ENCODE assay signal across 21 cellular contexts in the genomic region with DNA sequence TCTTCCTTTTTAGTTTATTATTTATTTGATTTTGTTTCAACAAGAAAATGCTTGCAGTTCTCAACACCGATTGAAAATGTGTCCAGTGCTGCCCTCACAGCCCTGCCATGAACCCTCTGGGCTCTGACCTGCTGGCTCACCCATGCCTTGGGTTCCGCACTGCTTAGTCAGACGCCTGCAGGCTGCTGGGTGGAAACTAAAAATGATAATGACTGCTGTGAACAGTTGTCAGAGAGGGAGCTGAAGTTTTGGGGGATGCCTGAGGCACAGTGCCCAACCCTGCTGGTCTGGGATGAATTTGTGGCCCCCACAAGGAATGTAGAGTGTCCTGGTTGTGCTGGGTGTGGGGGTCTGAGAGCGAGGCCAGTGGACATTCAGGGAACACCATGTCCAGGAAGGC. TPM values are rescaled to one million over a fixed set of nuclear protein-coding genes. Genes with fewer than 3 reads are reported as not detected.
DNase-seq lines count a peak whose midpoint lies in the region; ATAC-seq, FAIRE-seq and TF ChIP-seq lines count a peak whose summit lies in the region.
"Had no signal": no experiment of that assay in that cellular context is flagged by ENCODE, and none has a peak within 500 bp of the region (broad histone marks: within the 10 kb centered on the region; RNA-seq: fewer than 3 reads in every experiment).

No MANE protein-coding gene starts in this region.

- CTCF ChIA-PET in Caco-2 (lab: Charles Lee): interaction anchor here (0.7 kb wide), 1 partner anchor 100 kb away, joined by 3 read pairs; no protein-coding TSS in a partner anchor
- CTCF ChIA-PET in CD8-positive, alpha-beta memory T cell (lab: Charles Lee): no interaction called here

- H3K4me1 Mint-ChIP-seq in Caco-2 (ENCODE audit: low read depth, unreplicated experiment) (peaks cover 7% of the 10 kb centered on the region), mesothelial cell of epicardium (peaks cover 10% of the 10 kb centered on the region)
- H3K4me1 Mint-ChIP-seq in CD8-positive, alpha-beta memory T cell: no peaks in the 10 kb centered on the region
- H3K4me1 Mint-ChIP-seq: activated CD4-positive, alpha-beta memory T cell treated with anti-CD3 and anti-CD28 coated beads, Interleukin-2, amount 10 ng/mL, durations not matched to agents 7 days and 5 days had no signal

- POLR2A ChIA-PET in Caco-2 (lab: Charles Lee): interaction anchor here (0.5 kb wide), 1 partner anchor 18 kb away, joined by 3 read pairs; no protein-coding TSS in a partner anchor
- POLR2A ChIA-PET in CD8-positive, alpha-beta memory T cell (lab: Charles Lee): no interaction called here

- FAIRE-seq in HTR-8/SVneo (lab: Jason Lieb, UNC): no peak
- FAIRE-seq: K562 had no signal

- TF ChIP-seq CTCF in Caco-2 (IDR thresholded peaks at IDR 0.05; ENCODE audit: insufficient read depth in 1 of 2, low read depth in 1 of 2, low read length in 1 of 2, severe bottlenecking in 1 of 2, unreplicated experiment in 1 of 2): no peak
- TF ChIP-seq CTCF in choroid plexus epithelial cell (conservative IDR thresholded peaks at IDR 0.05; ENCODE audit: low read depth, low read length): no peak
- TF ChIP-seq CTCF in mesothelial cell of epicardium (IDR thresholded peaks at IDR 0.05; ENCODE audit: unreplicated experiment): no peak
- TF ChIP-seq CTCF in breast epithelium (IDR thresholded peaks at IDR 0.05): no peak

- H3K4me1 ChIP-seq in Caco-2: peaks cover 6% of the 10 kb centered on the region
- peaks cover 0 to 4% of the 10 kb centered on the region in 2 donors for H3K4me1 ChIP-seq in breast epithelium
- no peaks in the 10 kb centered on the region for H3K4me1 ChIP-seq in CD8-positive, alpha-beta memory T cell (ENCODE audit: insufficient read depth, low read length)
- H3K4me1 ChIP-seq: body of pancreas had no signal

- H3K36me3 Mint-ChIP-seq in Caco-2 (ENCODE audit: insufficient read depth, unreplicated experiment) (peaks cover 5% of the 10 kb centered on the region), mesothelial cell of epicardium (peaks cover 45% of the 10 kb centered on the region)
- H3K36me3 Mint-ChIP-seq in CD8-positive, alpha-beta memory T cell: peaks cover 0 to 24% (median 6%) of the 10 kb centered on the region in 3 donors

- no TSS peak for BruUV-seq in Caco-2 (replicated peaks; lab: Mats Ljungman, UMichigan)

- intact Hi-C loops in Caco-2 (cut with micrococcal nuclease; ENCODE audit: unreplicated experiment) (no loop called here), breast epithelium (cut with DNase I; ENCODE audit: low total_unique reads) (no loop called here)

- H3K4me3 ChIP-seq in Caco-2 (ENCODE audit: low read depth, low read length): no peak overlapping the region
- no peak overlapping the region for H3K4me3 ChIP-seq in choroid plexus epithelial cell (ENCODE audit: low read depth, low read length)
- H3K4me3 ChIP-seq in breast epithelium: no peak overlapping the region
- no peak overlapping the region for H3K4me3 ChIP-seq in CD8-positive, alpha-beta memory T cell (ENCODE audit: low read length)
- H3K4me3 ChIP-seq: BLaER1, body of pancreas, K562 had no signal

- H3K9me3 Mint-ChIP-seq in Caco-2 (ENCODE audit: unreplicated experiment) (no peaks in the 10 kb centered on the region), mesothelial cell of epicardium (no peaks in the 10 kb centered on the region)
- no peaks in the 10 kb centered on the region for H3K9me3 Mint-ChIP-seq in CD8-positive, alpha-beta memory T cell
- H3K9me3 Mint-ChIP-seq: activated CD4-positive, alpha-beta memory T cell treated with anti-CD3 and anti-CD28 coated beads, Interleukin-2, amount 10 ng/mL, durations not matched to agents 7 days and 5 days had no signal

- ATAC-seq in HG02759 (IDR thresholded peaks at IDR 0.05; ENCODE audit: unreplicated experiment): no peak
- ATAC-seq: body of pancreas, K562 had no signal

- DNase-seq in Caco-2 (peak; percentile 14 to 56), HTR-8/SVneo (ENCODE audit: insufficient read length, low spot score) (peak; percentile 70), choroid plexus epithelial cell (ENCODE audit: low read depth) (peak; percentile 56), mesothelial cell of epicardium (ENCODE audit: low spot score in 2 of 2, unreplicated experiment in 2 of 2) (no peak), SK-N-DZ (ENCODE audit: low spot score) (no peak), breast epithelium (ENCODE audit: low spot score in 2 of 2) (no peak)
- no peak for DNase-seq in CD8-positive, alpha-beta memory T cell
- DNase-seq: activated CD4-positive, alpha-beta memory T cell treated with anti-CD3 and anti-CD28 coated beads, Interleukin-2, amount 10 ng/mL, durations not matched to agents 7 days and 5 days; activated effector memory CD4-positive, alpha-beta T cell treated with anti-CD3 and anti-CD28 coated beads, Interleukin-2, amount 50 U/mL, for 16 hours; body of pancreas; DMS79 treated with DMSO at 0.1 percent for 48 hours; effector CD8-positive, alpha-beta T cell; kidney glomerular epithelial cell; NCI-H1436 treated with DMSO at 0.1 percent for 48 hours; NCI-H446 treated with DMSO at 0.1 percent for 48 hours; RPMI8226; stimulated activated CD4-positive, alpha-beta T cell treated with anti-CD3 and anti-CD28 coated beads, Interleukin-1b, Interleukin-23, amount 100 ng/mL, for 48 hours; stimulated activated CD8-positive, alpha-beta memory T cell treated with anti-CD3 and anti-CD28 coated beads, Interleukin-4, amount 100 ng/mL, for 48 hours had no signal

- H3K36me3 ChIP-seq in Caco-2 (ENCODE audit: control insufficient read depth, insufficient read depth, low read length): no peaks in the 10 kb centered on the region
- no peaks in the 10 kb centered on the region for H3K36me3 ChIP-seq in breast epithelium
- H3K36me3 ChIP-seq in CD8-positive, alpha-beta memory T cell (ENCODE audit: insufficient read depth, low read length): no peaks in the 10 kb centered on the region

- no peak overlapping the region for H3K4me3 Mint-ChIP-seq in Caco-2 (ENCODE audit: unreplicated experiment)
- no peak overlapping the region for H3K4me3 Mint-ChIP-seq in mesothelial cell of epicardium
- no peak overlapping the region for H3K4me3 Mint-ChIP-seq in CD8-positive, alpha-beta memory T cell
- H3K4me3 Mint-ChIP-seq: activated CD4-positive, alpha-beta memory T cell treated with anti-CD3 and anti-CD28 coated beads, Interleukin-2, amount 10 ng/mL, durations not matched to agents 7 days and 5 days had no signal

- H3K27me3 ChIP-seq in Caco-2 (replicated peaks; ENCODE audit: control insufficient read depth, insufficient read depth, low read length) (no peaks in the 10 kb centered on the region), breast epithelium (no peaks in the 10 kb centered on the region)
- no peaks in the 10 kb centered on the region for H3K27me3 ChIP-seq in CD8-positive, alpha-beta memory T cell (ENCODE audit: insufficient read depth, low read length, poor library complexity, severe bottlenecking)
- H3K27me3 ChIP-seq: BLaER1, body of pancreas had no signal

- no peak for TF ChIP-seq POLR2A in breast epithelium (IDR thresholded peaks at IDR 0.05)

- H3K27ac Mint-ChIP-seq in Caco-2 (ENCODE audit: unreplicated experiment) (peak overlapping the region; percentile 16), mesothelial cell of epicardium (peak overlapping the region; percentile 31)
- no peak overlapping the region for H3K27ac Mint-ChIP-seq in CD8-positive, alpha-beta memory T cell
- H3K27ac Mint-ChIP-seq: activated CD4-positive, alpha-beta memory T cell treated with anti-CD3 and anti-CD28 coated beads, Interleukin-2, amount 10 ng/mL, durations not matched to agents 7 days and 5 days had no signal

- H3K27me3 Mint-ChIP-seq in Caco-2 (ENCODE audit: insufficient read depth, unreplicated experiment): no peaks in the 10 kb centered on the region
- H3K27me3 Mint-ChIP-seq in mesothelial cell of epicardium (ENCODE audit: low read depth): no peaks in the 10 kb centered on the region
- peaks cover 0 to 2% of the 10 kb centered on the region in 2 donors for H3K27me3 Mint-ChIP-seq in CD8-positive, alpha-beta memory T cell
- H3K27me3 Mint-ChIP-seq: activated CD4-positive, alpha-beta memory T cell treated with anti-CD3 and anti-CD28 coated beads, Interleukin-2, amount 10 ng/mL, durations not matched to agents 7 days and 5 days had no signal

- H3K9me3 ChIP-seq in Caco-2: no peaks in the 10 kb centered on the region
- no peaks in the 10 kb centered on the region for H3K9me3 ChIP-seq in breast epithelium
- no peaks in the 10 kb centered on the region for H3K9me3 ChIP-seq in CD8-positive, alpha-beta memory T cell (ENCODE audit: low read length)
- H3K9me3 ChIP-seq: body of pancreas had no signal

- H3K27ac ChIP-seq in breast epithelium: no peak overlapping the region
- H3K27ac ChIP-seq in CD8-positive, alpha-beta memory T cell (ENCODE audit: low read depth, low read length): no peak overlapping the region
- H3K27ac ChIP-seq: BLaER1, body of pancreas had no signal

RNA-seq across cellular contexts. Expression of gene CFAP157, which starts 22.2 kb away (rescaled TPM):
- total RNA-seq in Caco-2 (2022): not detected in 2 replicates
- total RNA-seq in mesothelial cell of epicardium: 0.34 to 0.49 TPM (median 0.41 TPM) in 3 replicates
- 0.27 TPM in 1 of 2 replicates, not detected in the other for polyA plus RNA-seq in SK-N-DZ (2014; cell fraction: cytosol; rRNA removed)
- polyA plus RNA-seq in SK-N-DZ (2014; cell fraction: nucleus; rRNA removed): 0.58 and 1.1 TPM in 2 replicates
- 1 to 10 TPM in 2 of 3 donors, not detected in 1; 2.0 TPM for total RNA-seq in breast epithelium
- total RNA-seq in CD8-positive, alpha-beta memory T cell: not detected
- polyA plus RNA-seq in CD8-positive, alpha-beta memory T cell: 0.33 TPM
- total RNA-seq: activated CD4-positive, alpha-beta memory T cell treated with anti-CD3 and anti-CD28 coated beads, Interleukin-2, amount 10 ng/mL, durations not matched to agents 7 days and 5 days; K562 had no signal

RNA-seq across cellular contexts. Expression of gene PTRH1, which starts 30.9 kb away (rescaled TPM):
- total RNA-seq in Caco-2 (2022) (8.7 and 11.2 TPM in 2 replicates), mesothelial cell of epicardium (9.4 to 10.3 TPM (median 9.5 TPM) in 3 replicates), breast epithelium (10 to 100 TPM; 19.0 to 26.2 (median 23.3) TPM)
- 11.8 and 14.8 TPM in 2 replicates for polyA plus RNA-seq in SK-N-DZ (2014; cell fraction: cytosol; rRNA removed)
- 9.3 and 10.4 TPM in 2 replicates for polyA plus RNA-seq in SK-N-DZ (2014; cell fraction: nucleus; rRNA removed)
- 10 to 100 TPM; 34.4 to 35.9 TPM for total RNA-seq in CD8-positive, alpha-beta memory T cell
- polyA plus RNA-seq in CD8-positive, alpha-beta memory T cell: 40.7 TPM

RNA-seq across cellular contexts. Expression of gene TTC16, which starts 31.3 kb away (rescaled TPM):
- not detected in 2 replicates for total RNA-seq in Caco-2 (2022)
- total RNA-seq in mesothelial cell of epicardium: 0.07 TPM in 1 of 3 replicates, not detected in the others
- 0.06 and 0.13 TPM in 2 replicates for polyA plus RNA-seq in SK-N-DZ (2014; cell fraction: cytosol; rRNA removed)
- polyA plus RNA-seq in SK-N-DZ (2014; cell fraction: nucleus; rRNA removed): 0.22 and 0.55 TPM in 2 replicates
- under 1 TPM; under 0.01 to 0.59 (median 0.16) TPM for total RNA-seq in breast epithelium
- total RNA-seq in CD8-positive, alpha-beta memory T cell: 1 to 10 TPM; 1.6 to 1.8 TPM
- polyA plus RNA-seq in CD8-positive, alpha-beta memory T cell: 7.1 TPM
- total RNA-seq: K562 had no signal

RNA-seq across cellular contexts. Expression of gene TOR2A, which starts 50.5 kb away (rescaled TPM):
- total RNA-seq in Caco-2 (2022): 12.9 and 14.2 TPM in 2 replicates
- 14.0 to 17.3 TPM (median 15.9 TPM) in 3 replicates for total RNA-seq in mesothelial cell of epicardium
- 26.4 and 38.4 TPM in 2 replicates for polyA plus RNA-seq in SK-N-DZ (2014; cell fraction: cytosol; rRNA removed)
- 30.8 and 42.5 TPM in 2 replicates for polyA plus RNA-seq in SK-N-DZ (2014; cell fraction: nucleus; rRNA removed)
- 10 to 100 TPM in 1 of 3 donors, 1 to 10 TPM in 2; 9.5 to 16.7 (median 9.6) TPM for total RNA-seq in breast epithelium
- 10 to 100 TPM; 30.7 to 33.7 TPM for total RNA-seq in CD8-positive, alpha-beta memory T cell
- 37.0 TPM for polyA plus RNA-seq in CD8-positive, alpha-beta memory T cell

Comparison
In these comparisons a context has a peak if more than half of its experiments do, and no peak if none do; other contexts are left out.
1. DNase-seq: peak in Caco-2 (2 of 2), HTR-8/SVneo (single experiment) and choroid plexus epithelial cell (single experiment); none in mesothelial cell of epicardium (0 of 2), SK-N-DZ (single experiment), breast epithelium (0 of 2) and CD8-positive, alpha-beta memory T cell (0 of 5).
2. H3K27ac Mint-ChIP-seq: peak in Caco-2 (single experiment) and mesothelial cell of epicardium (single experiment); none in CD8-positive, alpha-beta memory T cell (0 of 8).